In the genomic region with DNA sequence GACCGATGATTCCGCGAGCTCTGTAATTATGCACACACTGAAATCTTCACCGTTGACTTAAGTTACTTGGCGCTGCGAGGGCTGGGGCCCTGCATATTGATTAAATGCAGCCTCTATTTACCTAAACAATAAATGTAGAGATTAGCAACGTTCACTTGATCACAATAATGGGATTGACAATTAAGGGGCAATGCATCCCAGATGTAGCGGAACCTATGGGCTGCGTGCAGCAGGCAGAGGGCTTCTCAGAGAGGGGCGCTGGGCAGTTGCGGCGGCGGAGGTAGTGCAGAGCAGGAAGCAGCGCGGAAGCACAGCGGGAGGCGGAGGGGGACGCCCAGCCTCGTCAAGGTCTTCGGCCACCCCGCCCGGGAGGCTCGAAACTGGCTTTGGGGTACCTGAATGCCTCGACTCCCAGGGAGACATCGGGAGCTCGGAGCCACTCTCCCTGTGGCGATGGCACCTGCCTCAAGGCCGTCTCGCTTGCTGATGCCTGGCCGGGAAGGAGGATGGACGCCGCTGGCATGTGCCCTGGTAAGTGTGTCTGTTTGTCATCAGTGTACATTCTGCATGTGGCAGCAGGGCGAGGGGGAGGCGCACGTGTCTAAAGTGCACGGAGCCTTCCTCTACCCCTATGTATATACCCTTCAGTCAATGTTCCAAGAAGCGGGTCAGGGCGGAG, we compare ENCODE assay signal across 8 cellular contexts. TPM values are rescaled to one million over a fixed set of nuclear protein-coding genes. Genes with fewer than 3 reads are reported as not detected.
DNase-seq lines count a peak whose midpoint lies in the region; ATAC-seq and TF ChIP-seq lines count a peak whose summit lies in the region.

No MANE protein-coding gene starts in this region.

- no peaks in the 10 kb centered on the region for H3K36me3 ChIP-seq in adipocyte (ENCODE audit: control insufficient read depth, insufficient read depth, low read length, severe bottlenecking)

- no peaks in the 10 kb centered on the region for H3K4me1 ChIP-seq in adipocyte (ENCODE audit: control insufficient read depth, insufficient read depth, low read length)

- H3K27me3 Mint-ChIP-seq in type B pancreatic cell, result peaks cover 92% of the 10 kb centered on the region

- no peaks in the 10 kb centered on the region for H3K9me3 Mint-ChIP-seq in type B pancreatic cell

- peak overlapping the region; percentile 86 for H3K4me3 Mint-ChIP-seq in type B pancreatic cell

- no peak overlapping the region for H3K9ac ChIP-seq in adipocyte (ENCODE audit: low read length)

- peaks cover 44% of the 10 kb centered on the region for H3K27me3 ChIP-seq in adipocyte (replicated peaks; ENCODE audit: control insufficient read depth, insufficient read depth, low read length)

- H3K27ac Mint-ChIP-seq in type B pancreatic cell, result no peak overlapping the region

- TF ChIP-seq CTCF in type B pancreatic cell (conservative IDR thresholded peaks at IDR 0.05), result no peak

- H3K4me1 Mint-ChIP-seq in type B pancreatic cell (ENCODE audit: unreplicated experiment), result peaks cover 33% of the 10 kb centered on the region

- no peak for TF ChIP-seq POLR2A in GM18505 (IDR thresholded peaks at IDR 0.05; ENCODE audit: borderline replicate concordance, extremely low read depth, insufficient read depth, insufficient read length)

- ATAC-seq in GM18505 (IDR thresholded peaks at IDR 0.05; ENCODE audit: unreplicated experiment), result no peak
- no peak for ATAC-seq in GM21737 (IDR thresholded peaks at IDR 0.05; ENCODE audit: unreplicated experiment)
- no peak for ATAC-seq in GM18502 (IDR thresholded peaks at IDR 0.05; ENCODE audit: poor library complexity, unreplicated experiment)

- peak overlapping the region; percentile 82 for H3K4me3 ChIP-seq in adipocyte (ENCODE audit: low read length)

- DNase-seq in activated naive CD4-positive, alpha-beta T cell treated with Interleukin-2 at 50 U/mL for 16 hours, result peak; percentile 15
- no peak for DNase-seq in activated naive CD4-positive, alpha-beta T cell treated with anti-CD3 and anti-CD28 coated beads, Interleukin-2, amount 50 U/mL, for 16 hours
- peak; percentile 14 for DNase-seq in adipocyte (ENCODE audit: low read depth)
- DNase-seq in left kidney (ENCODE audit: low read depth, low spot score), result peak; percentile 45
- no peak for DNase-seq in type B pancreatic cell (ENCODE audit: extremely low spot score, unreplicated experiment)

- no peaks in the 10 kb centered on the region for H3K9me3 ChIP-seq in adipocyte (ENCODE audit: control insufficient read depth, low read length)

- no peaks in the 10 kb centered on the region for H3K36me3 Mint-ChIP-seq in type B pancreatic cell

RNA-seq across cellular contexts. Expression of gene SP9, which starts 7.7 kb away (rescaled TPM):
- 0.56 TPM in 1 of 2 replicates, not detected in the other for total RNA-seq in type B pancreatic cell (ENCODE audit: low replicate concordance)

Comparison
In these comparisons a context has a peak if more than half of its experiments do, and no peak if none do; other contexts are left out.
1. DNase-seq: peak in activated naive CD4-positive, alpha-beta T cell treated with Interleukin-2 at 50 U/mL for 16 hours (single experiment), adipocyte (single experiment) and left kidney (single experiment); none in activated naive CD4-positive, alpha-beta T cell treated with anti-CD3 and anti-CD28 coated beads, Interleukin-2, amount 50 U/mL, for 16 hours (single experiment) and type B pancreatic cell (single experiment).